In genomic region chr5:95959051-95959963, GRCh38 we compare ENCODE assay signal across 8 cellular contexts. TPM values are rescaled to one million over a fixed set of nuclear protein-coding genes. Genes with fewer than 3 reads are reported as not detected.
DNase-seq lines count a peak whose midpoint lies in the region; TF ChIP-seq lines count a peak whose summit lies in the region.

No MANE protein-coding gene starts in this region.

- H3K36me3 ChIP-seq in HAP-1 (replicated peaks) (no peaks in the 10 kb centered on the region), iPS-18a (ENCODE audit: control insufficient read depth, low read depth, low read length) (no peaks in the 10 kb centered on the region), spleen (no peaks in the 10 kb centered on the region), WERI-Rb-1 (no peaks in the 10 kb centered on the region)

- peak in 1 of 2 experiments; percentile 15 for DNase-seq in HAP-1 (ENCODE audit: low spot score in 2 of 2)
- peak; percentile 21 to 23 for DNase-seq in activated T-cell treated with anti-CD3 and anti-CD28 coated beads, Interleukin-2, amount 50 U/mL, for 48 hours
- DNase-seq in spleen = no peak
- DNase-seq in NCI-H1048 (lab: John Stamatoyannopoulos, UW) = no peak
- DNase-seq in WERI-Rb-1 = no peak
- no peak for DNase-seq in NCI-H1417 (lab: John Stamatoyannopoulos, UW)
- no peak for DNase-seq in stimulated activated CD4-positive, alpha-beta T cell treated with anti-CD3 and anti-CD28 coated beads, Interleukin-4, amount 100 ng/mL, for 1 hour

- H3K9me3 ChIP-seq in HAP-1 (no peaks in the 10 kb centered on the region), iPS-18a (ENCODE audit: control insufficient read depth, low read depth, low read length) (no peaks in the 10 kb centered on the region), spleen (no peaks in the 10 kb centered on the region), WERI-Rb-1 (ENCODE audit: severe bottlenecking) (no peaks in the 10 kb centered on the region)

- H3K4me3 ChIP-seq in HAP-1 = peak overlapping the region; percentile 87
- peak overlapping the region; percentile 91 for H3K4me3 ChIP-seq in iPS-18a (ENCODE audit: low read length)
- peak overlapping the region; percentile 10 to 85 (median 66) for H3K4me3 ChIP-seq in spleen
- no peak overlapping the region for H3K4me3 ChIP-seq in WERI-Rb-1 (ENCODE audit: low read depth, low read length)

- 72 to 87% (median 81%) methylated on average over 10 of the region's 10 CpGs for WGBS in spleen, 5 donors

- H3K27ac ChIP-seq in iPS-18a (ENCODE audit: low read length) = no peak overlapping the region
- peak overlapping the region in 4 of 8 donors; percentile 9 to 100 (median 100) for H3K27ac ChIP-seq in spleen
- no peak overlapping the region for H3K27ac ChIP-seq in WERI-Rb-1

- TF ChIP-seq CTCF in spleen (IDR thresholded peaks at IDR 0.05 in 8 of 11, conservative IDR thresholded peaks at IDR 0.05 in 3 of 11) (no peak), WERI-Rb-1 (IDR thresholded peaks at IDR 0.05; ENCODE audit: low read depth, low read length) (no peak)

- H3K27me3 ChIP-seq in HAP-1 (ENCODE audit: low read depth) = no peaks in the 10 kb centered on the region
- peaks cover 17% of the 10 kb centered on the region for H3K27me3 ChIP-seq in iPS-18a (ENCODE audit: control insufficient read depth, insufficient read depth, low read length)
- H3K27me3 ChIP-seq in spleen (replicated peaks in 1 of 7) = no peaks in the 10 kb centered on the region
- no peaks in the 10 kb centered on the region for H3K27me3 ChIP-seq in WERI-Rb-1 (ENCODE audit: insufficient read depth, low read depth, severe bottlenecking)

- no peak for TF ChIP-seq POLR2A in spleen (IDR thresholded peaks at IDR 0.05)

- H3K4me1 ChIP-seq in HAP-1 (peaks cover 26% of the 10 kb centered on the region), iPS-18a (ENCODE audit: control insufficient read depth, low read depth, low read length) (peaks cover 47% of the 10 kb centered on the region), spleen (peaks cover 8 to 68% (median 56%) of the 10 kb centered on the region in 6 donors)

- no peak overlapping the region for H3K9ac ChIP-seq in iPS-18a (ENCODE audit: low read length)

- intact Hi-C loops in spleen (cut with DNase I; ENCODE audit: low total_unique reads) = no loop called here

- in situ Hi-C loops in HAP-1 (cut with MboI; ENCODE audit: low sequenced_read_pairs) = no loop called here

RNA-seq across cellular contexts. Expression of gene ELL2, which starts 2.3 kb away (rescaled TPM):
- total RNA-seq in spleen = 100 to 1,000 TPM in 2 of 7 donors, 10 to 100 TPM in 5; 42.3 to 109 (median 83.0) TPM
- 10 to 100 TPM in 1 of 3 donors, 1 to 10 TPM in 2; 4.3 to 11.1 (median 7.0) TPM for polyA plus RNA-seq in spleen

Comparison
In these comparisons a context has a peak if more than half of its experiments do, and no peak if none do; other contexts are left out.
1. DNase-seq: peak in activated T-cell treated with anti-CD3 and anti-CD28 coated beads, Interleukin-2, amount 50 U/mL, for 48 hours (2 of 2); none in spleen (single experiment), NCI-H1048 (single experiment), WERI-Rb-1 (single experiment), NCI-H1417 (0 of 3) and stimulated activated CD4-positive, alpha-beta T cell treated with anti-CD3 and anti-CD28 coated beads, Interleukin-4, amount 100 ng/mL, for 1 hour (single experiment).